35 cellular contexts compared by ENCODE assay signal in the genomic region with DNA sequence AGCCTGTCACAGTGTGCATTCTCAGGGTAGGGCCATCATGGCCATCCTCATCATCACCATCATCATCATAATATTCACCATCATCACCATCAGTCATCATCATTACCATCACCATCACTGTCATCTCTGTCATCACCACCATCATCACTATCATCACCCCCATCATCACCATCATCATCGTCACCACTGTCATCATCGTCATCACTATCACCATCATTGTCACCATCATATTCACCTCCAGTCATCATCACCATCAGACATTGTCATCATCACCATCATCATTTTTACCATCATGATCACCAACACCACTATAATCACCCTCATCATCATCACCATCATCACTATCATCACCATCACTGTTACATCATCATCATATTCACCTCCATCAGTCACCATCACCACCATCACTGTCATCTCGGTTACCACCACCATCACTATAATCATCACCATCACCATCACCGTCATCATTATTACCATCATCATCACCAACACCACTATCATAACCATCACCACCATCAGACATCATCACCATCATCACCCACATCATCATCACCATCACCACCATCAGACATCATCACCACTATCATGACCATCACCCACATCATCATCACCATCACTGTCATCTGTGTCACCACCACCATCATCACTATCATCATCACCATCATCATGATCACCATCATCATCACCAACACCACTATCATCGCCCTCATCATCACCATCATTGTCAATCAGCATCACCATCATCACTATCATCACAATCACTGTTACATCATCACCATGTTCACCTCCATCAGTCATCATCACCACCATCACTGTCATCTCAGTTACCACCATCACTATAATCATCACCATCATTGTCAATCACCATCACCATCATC.
"Had no signal": no experiment of that assay in that cellular context is flagged by ENCODE, and none has a peak within 500 bp of the region (broad histone marks: within the 10 kb centered on the region; RNA-seq: fewer than 3 reads in every experiment).

No MANE protein-coding gene starts in this region.

- H3K4me1 ChIP-seq: foreskin keratinocyte had no signal

- H3K27ac Mint-ChIP-seq: activated B cell treated with CpG ODN at 0.5 μM for 24 hours; activated CD4-positive, alpha-beta memory T cell treated with anti-CD3 and anti-CD28 coated beads for 36 hours; activated CD4-positive, alpha-beta T cell treated with anti-CD3 and anti-CD28 coated beads for 36 hours; activated CD4-positive, alpha-beta T cell treated with anti-CD3 and anti-CD28 coated beads, Interleukin-2, amount 10 ng/mL, durations not matched to agents 24 days and 14 days; activated CD8-positive, alpha-beta memory T cell treated with anti-CD3 and anti-CD28 coated beads, Interleukin-2, amount 10 ng/mL, durations not matched to agents 7 days and 5 days; activated CD8-positive, alpha-beta T cell treated with anti-CD3 and anti-CD28 coated beads, Interleukin-2, amount 10 ng/mL, durations not matched to agents 7 days and 5 days; activated naive CD4-positive, alpha-beta T cell treated with anti-CD3 and anti-CD28 coated beads, Interleukin-2, amount 10 ng/mL, durations not matched to agents 7 days and 5 days; activated naive CD8-positive, alpha-beta T cell; activated T-helper 1 cell treated with anti-CD3 and anti-CD28 coated beads, Interleukin-12 subunit alpha, Interleukin-12 subunit beta, Interleukin-2, Interleukin-4 antibody, amounts not matched to agents 30 ng/mL and 10 ng/mL and 1 ng/mL, durations not matched to agents 14 hours and 24 hours and 36 hours; activated T-helper 2 cell treated with anti-CD3 and anti-CD28 coated beads, Interferon-gamma antibody, Interleukin-2, Interleukin-4, amounts not matched to agents 10 μg/mL and 5 μg/mL and 100 μg/mL, durations not matched to agents 14 hours and 24 hours and 36 hours; effector memory CD8-positive, alpha-beta T cell; T-helper 2 cell treated with Interferon-gamma antibody and Interleukin-4, amounts not matched to agents 5 μg/mL and 100 μg/mL, for 36 hours had no signal

- H3K4me3 ChIP-seq: esophagus muscularis mucosa, gastrocnemius medialis, heart left ventricle had no signal

- DNase-seq: activated B cell treated with CpG ODN at 0.5 μM for 24 hours; activated CD4-positive, alpha-beta memory T cell treated with anti-CD3 and anti-CD28 coated beads for 36 hours; activated CD4-positive, alpha-beta T cell treated with anti-CD3 and anti-CD28 coated beads for 36 hours; activated CD4-positive, alpha-beta T cell treated with anti-CD3 and anti-CD28 coated beads, Interleukin-2, amount 10 ng/mL, durations not matched to agents 24 days and 14 days; activated CD4-positive, CD25-positive, alpha-beta regulatory T cell treated with anti-CD3 and anti-CD28 coated beads, Interleukin-2, amount 50 U/mL, for 72 hours; activated CD8-positive, alpha-beta memory T cell treated with anti-CD3 and anti-CD28 coated beads, Interleukin-2, amount 10 ng/mL, durations not matched to agents 7 days and 5 days; activated CD8-positive, alpha-beta memory T cell treated with anti-CD3 and anti-CD28 coated beads, Interleukin-2, amount 50 U/mL, for 4 hours; activated CD8-positive, alpha-beta T cell treated with anti-CD3 and anti-CD28 coated beads, Interleukin-2, amount 10 ng/mL, durations not matched to agents 7 days and 5 days; activated effector memory CD4-positive, alpha-beta T cell treated with anti-CD3 and anti-CD28 coated beads, Interleukin-2, amount 50 U/mL, for 16 hours; activated naive CD4-positive, alpha-beta T cell treated with anti-CD3 and anti-CD28 coated beads, Interleukin-2, amount 10 ng/mL, durations not matched to agents 7 days and 5 days; activated T-cell treated with anti-CD3 and anti-CD28 coated beads, Interleukin-2, amount 50 U/mL, for 1 hour; activated T-cell treated with anti-CD3 and anti-CD28 coated beads, Interleukin-2, amount 50 U/mL, for 48 hours; amniotic stem cell; anterior cingulate cortex; brain microvascular endothelial cell; caudate nucleus; cortex of kidney; dermis blood vessel endothelial cell; effector CD4-positive, alpha-beta T cell; effector memory CD8-positive, alpha-beta T cell; erythroblast; foreskin keratinocyte; gastrocnemius medialis; glutamatergic neuron; hypothalamus; T1000; WERI-Rb-1 had no signal

- H3K27me3 Mint-ChIP-seq: activated CD4-positive, alpha-beta memory T cell treated with anti-CD3 and anti-CD28 coated beads for 36 hours; activated CD4-positive, alpha-beta T cell treated with anti-CD3 and anti-CD28 coated beads, Interleukin-2, amount 10 ng/mL, durations not matched to agents 24 days and 14 days; activated CD8-positive, alpha-beta memory T cell treated with anti-CD3 and anti-CD28 coated beads, Interleukin-2, amount 10 ng/mL, durations not matched to agents 7 days and 5 days; activated naive CD8-positive, alpha-beta T cell; effector memory CD8-positive, alpha-beta T cell had no signal

- FAIRE-seq: astrocyte, colon had no signal

- ATAC-seq: activated CD4-positive, alpha-beta T cell treated with anti-CD3 and anti-CD28 coated beads for 36 hours; activated CD8-positive, alpha-beta memory T cell treated with anti-CD3 and anti-CD28 coated beads, Interleukin-2, amount 10 ng/mL, durations not matched to agents 7 days and 5 days; activated CD8-positive, alpha-beta T cell treated with anti-CD3 and anti-CD28 coated beads, Interleukin-2, amount 10 ng/mL, durations not matched to agents 7 days and 5 days; effector memory CD8-positive, alpha-beta T cell; foreskin keratinocyte; gastrocnemius medialis; heart left ventricle had no signal

- H3K4me1 Mint-ChIP-seq: activated B cell treated with CpG ODN at 0.5 μM for 24 hours; activated CD4-positive, alpha-beta T cell treated with anti-CD3 and anti-CD28 coated beads for 36 hours; activated CD4-positive, alpha-beta T cell treated with anti-CD3 and anti-CD28 coated beads, Interleukin-2, amount 10 ng/mL, durations not matched to agents 24 days and 14 days; activated CD8-positive, alpha-beta memory T cell treated with anti-CD3 and anti-CD28 coated beads, Interleukin-2, amount 10 ng/mL, durations not matched to agents 7 days and 5 days; activated naive CD4-positive, alpha-beta T cell treated with anti-CD3 and anti-CD28 coated beads, Interleukin-2, amount 10 ng/mL, durations not matched to agents 7 days and 5 days had no signal

- H3K36me3 Mint-ChIP-seq: activated CD4-positive, alpha-beta memory T cell treated with anti-CD3 and anti-CD28 coated beads for 36 hours; activated CD8-positive, alpha-beta memory T cell treated with anti-CD3 and anti-CD28 coated beads, Interleukin-2, amount 10 ng/mL, durations not matched to agents 7 days and 5 days; activated naive CD4-positive, alpha-beta T cell treated with anti-CD3 and anti-CD28 coated beads, Interleukin-2, amount 10 ng/mL, durations not matched to agents 7 days and 5 days had no signal

- H3K4me3 Mint-ChIP-seq: activated B cell treated with CpG ODN at 0.5 μM for 24 hours; activated CD4-positive, alpha-beta memory T cell treated with anti-CD3 and anti-CD28 coated beads for 36 hours; activated CD4-positive, alpha-beta T cell treated with anti-CD3 and anti-CD28 coated beads for 36 hours; activated CD4-positive, alpha-beta T cell treated with anti-CD3 and anti-CD28 coated beads, Interleukin-2, amount 10 ng/mL, durations not matched to agents 24 days and 14 days; activated CD8-positive, alpha-beta memory T cell treated with anti-CD3 and anti-CD28 coated beads, Interleukin-2, amount 10 ng/mL, durations not matched to agents 7 days and 5 days; activated CD8-positive, alpha-beta T cell treated with anti-CD3 and anti-CD28 coated beads, Interleukin-2, amount 10 ng/mL, durations not matched to agents 7 days and 5 days; activated naive CD4-positive, alpha-beta T cell treated with anti-CD3 and anti-CD28 coated beads, Interleukin-2, amount 10 ng/mL, durations not matched to agents 7 days and 5 days; activated naive CD8-positive, alpha-beta T cell; activated T-helper 1 cell treated with anti-CD3 and anti-CD28 coated beads, Interleukin-12 subunit alpha, Interleukin-12 subunit beta, Interleukin-2, Interleukin-4 antibody, amounts not matched to agents 30 ng/mL and 10 ng/mL and 1 ng/mL, durations not matched to agents 14 hours and 24 hours and 36 hours; effector memory CD8-positive, alpha-beta T cell; T-helper 2 cell treated with Interferon-gamma antibody and Interleukin-4, amounts not matched to agents 5 μg/mL and 100 μg/mL, for 36 hours had no signal

- H3K36me3 ChIP-seq: brain microvascular endothelial cell, esophagus muscularis mucosa, gastrocnemius medialis, heart left ventricle had no signal

- H3K9me3 ChIP-seq: esophagus muscularis mucosa, gastrocnemius medialis, heart left ventricle had no signal

- H3K9me3 Mint-ChIP-seq: T-helper 2 cell treated with Interferon-gamma antibody and Interleukin-4, amounts not matched to agents 5 μg/mL and 100 μg/mL, for 36 hours had no signal

- H3K27me3 ChIP-seq: brain microvascular endothelial cell, gastrocnemius medialis, heart left ventricle had no signal

- H3K27ac ChIP-seq: brain microvascular endothelial cell, esophagus muscularis mucosa, foreskin keratinocyte, WERI-Rb-1 had no signal
